In genomic region chr2:175476374-175476773, GRCh38 we compare ENCODE assay signal across 19 cellular contexts.
"Had no signal": no experiment of that assay in that cellular context is flagged by ENCODE, and none has a peak within 500 bp of the region (broad histone marks: within the 10 kb centered on the region; RNA-seq: fewer than 3 reads in every experiment).

No MANE protein-coding gene starts in this region.

- H3K36me3 ChIP-seq: colonic mucosa, esophagus squamous epithelium, left lung, suprapubic skin, vagina had no signal

- H3K9me3 ChIP-seq: colonic mucosa, esophagus squamous epithelium, left lung, mucosa of descending colon, suprapubic skin, vagina had no signal

- H3K9ac ChIP-seq: parathyroid adenoma had no signal

- H3K4me1 ChIP-seq: colonic mucosa, esophagus squamous epithelium, left lung, parathyroid adenoma, suprapubic skin, vagina had no signal

- H3K27me3 ChIP-seq: colonic mucosa, esophagus squamous epithelium, left lung, suprapubic skin, vagina had no signal

- DNase-seq: colonic mucosa; effector memory CD4-positive, alpha-beta T cell; esophagus squamous epithelium; foreskin melanocyte; glutamatergic neuron; mesenchymal stem cell; mucosa of descending colon; naive B cell; stimulated activated CD4-positive, alpha-beta T cell treated with anti-CD3 and anti-CD28 coated beads, Interleukin-15, amount 100 ng/mL, for 24 hours; stimulated activated CD4-positive, alpha-beta T cell treated with anti-CD3 and anti-CD28 coated beads, Interleukin-2, amount 100 ng/mL, for 48 hours; stimulated activated naive B cell treated with anti-CD40 and anti-IgM and Interleukin-4, amounts not matched to agents 10 μg/mL and 1 μg/mL and 100 μg/mL, for 72 hours; stimulated activated naive CD8-positive, alpha-beta T cell treated with anti-CD3 and anti-CD28 coated beads, Interleukin-15, amount 100 ng/mL, for 72 hours; trophoblast cell had no signal

- ATAC-seq: left lung; mucosa of descending colon; natural killer cell treated with Interleukin-12 subunit alpha and Interleukin-12 subunit beta and Interleukin-15 and Interleukin-18, amount 100 ng/mL, for 72 hours; stimulated activated naive B cell treated with anti-CD40 and anti-IgM and Interleukin-4, amounts not matched to agents 10 μg/mL and 1 μg/mL and 100 μg/mL, for 72 hours; stimulated activated naive CD8-positive, alpha-beta T cell treated with anti-CD3 and anti-CD28 coated beads, Interleukin-15, amount 100 ng/mL, for 72 hours had no signal

- H3K27ac ChIP-seq: colonic mucosa, esophagus squamous epithelium, parathyroid adenoma, skin epidermis, suprapubic skin, vagina had no signal

- H3K4me3 ChIP-seq: colonic mucosa, esophagus squamous epithelium, left lung, mucosa of descending colon, skin epidermis, suprapubic skin, vagina had no signal
